Comparison of ENCODE assay signal across 10 cellular contexts in genomic region chr11:44633641-44634040, GRCh38.
DNase-seq lines count a peak whose midpoint lies in the region; TF ChIP-seq lines count a peak whose summit lies in the region.
"Had no signal": no experiment of that assay in that cellular context is flagged by ENCODE, and none has a peak within 500 bp of the region (broad histone marks: within the 10 kb centered on the region; RNA-seq: fewer than 3 reads in every experiment).

No MANE protein-coding gene starts in this region.

- 75% methylated on average over 6 of the region's 6 CpGs for WGBS in esophagus muscularis mucosa

- TF ChIP-seq EP300 in esophagus muscularis mucosa (IDR thresholded peaks at IDR 0.05) = no peak

- H3K4me1 ChIP-seq in esophagus muscularis mucosa = peaks cover 28 to 48% (median 39%) of the 10 kb centered on the region in 4 donors

- no peak for TF ChIP-seq POLR2A in esophagus muscularis mucosa (IDR thresholded peaks at IDR 0.05; ENCODE audit: low read depth)

- H3K4me3 ChIP-seq in esophagus muscularis mucosa = no peak overlapping the region
- H3K4me3 ChIP-seq: left lung had no signal

- H3K27ac ChIP-seq in esophagus muscularis mucosa (replicated peaks in 1 of 4) = no peak overlapping the region
- H3K27ac ChIP-seq: left lung had no signal

- H3K36me3 ChIP-seq in esophagus muscularis mucosa = no peaks in the 10 kb centered on the region
- H3K36me3 ChIP-seq: left lung had no signal

- no peaks in the 10 kb centered on the region for H3K9me3 ChIP-seq in esophagus muscularis mucosa
- H3K9me3 ChIP-seq: left lung had no signal

- peak in 2 of 3 experiments; percentile 22 to 40 for TF ChIP-seq CTCF in esophagus muscularis mucosa (IDR thresholded peaks at IDR 0.05)

- intact Hi-C loops in esophagus muscularis mucosa (cut with DNase I) = no loop called here

- DNase-seq in activated effector memory CD4-positive, alpha-beta T cell treated with anti-CD3 and anti-CD28 coated beads, Interleukin-2, amount 50 U/mL, for 16 hours = peak; percentile 46
- no peak for DNase-seq in activated effector memory CD4-positive, alpha-beta T cell treated with Interleukin-2 at 50 U/mL for 16 hours
- DNase-seq in NAMALWA (ENCODE audit: low spot score) (peak; percentile 35), esophagus muscularis mucosa (ENCODE audit: extremely low spot score) (no peak), NCI-H2107 (lab: John Stamatoyannopoulos, UW) (no peak), SK-N-DZ (ENCODE audit: low spot score) (no peak), T-helper 2 cell (no peak)
- DNase-seq in stimulated activated CD8-positive, alpha-beta memory T cell treated with anti-CD3 and anti-CD28 coated beads, Interleukin-4, amount 100 ng/mL, for 48 hours = peak; percentile 11
- DNase-seq: activated naive CD4-positive, alpha-beta T cell treated with anti-CD3 and anti-CD28 coated beads, Interleukin-2, amount 10 ng/mL, durations not matched to agents 7 days and 5 days; left lung had no signal

- no peaks in the 10 kb centered on the region for H3K27me3 ChIP-seq in esophagus muscularis mucosa

Comparison
In these comparisons a context has a peak if more than half of its experiments do, and no peak if none do; other contexts are left out.
1. DNase-seq: peak in activated effector memory CD4-positive, alpha-beta T cell treated with anti-CD3 and anti-CD28 coated beads, Interleukin-2, amount 50 U/mL, for 16 hours (single experiment), NAMALWA (single experiment) and stimulated activated CD8-positive, alpha-beta memory T cell treated with anti-CD3 and anti-CD28 coated beads, Interleukin-4, amount 100 ng/mL, for 48 hours (single experiment); none in activated effector memory CD4-positive, alpha-beta T cell treated with Interleukin-2 at 50 U/mL for 16 hours (single experiment), esophagus muscularis mucosa (single experiment), NCI-H2107 (single experiment), SK-N-DZ (single experiment) and T-helper 2 cell (0 of 5).